8 cellular contexts compared by ENCODE assay signal in genomic region chrX:7925867-7926472, GRCh38. TPM values are rescaled to one million over a fixed set of nuclear protein-coding genes. Genes with fewer than 3 reads are reported as not detected.
A peak's percentile ranks its signal among the peaks of the same experiment; 100 is the strongest.
DNase-seq lines count a peak whose midpoint lies in the region; FAIRE-seq and TF ChIP-seq lines count a peak whose summit lies in the region.

No MANE protein-coding gene starts in this region.

- peaks cover 11% of the 10 kb centered on the region for H3K4me1 ChIP-seq in keratinocyte (ENCODE audit: control insufficient read depth, extremely low read depth, insufficient read depth, low read length)

- no peaks in the 10 kb centered on the region for H3K9me1 ChIP-seq in keratinocyte (ENCODE audit: control insufficient read depth, extremely low read depth, insufficient read depth, low read length)

- no peaks in the 10 kb centered on the region for H3K9me3 ChIP-seq in keratinocyte (ENCODE audit: control insufficient read depth, low read depth, low read length)

- H3K4me2 ChIP-seq in keratinocyte (ENCODE audit: control insufficient read depth, extremely low read depth, insufficient read depth, low read depth, low read length) = peak overlapping the region; percentile 75

- no peak overlapping the region for H2AFZ ChIP-seq in keratinocyte (ENCODE audit: control insufficient read depth, low read length)

- peaks cover 5 to 6% of the 10 kb centered on the region in 2 experiments for H3K36me3 ChIP-seq in keratinocyte (ENCODE audit: control insufficient read depth in 2 of 2, extremely low read depth in 1 of 2, insufficient read depth in 2 of 2, low read length in 2 of 2)

- no peaks in the 10 kb centered on the region for H4K20me1 ChIP-seq in keratinocyte (ENCODE audit: control insufficient read depth, extremely low read depth, insufficient read depth, low read length)

- H3K27ac ChIP-seq in keratinocyte (ENCODE audit: control insufficient read depth, insufficient read depth, low read length) = peak overlapping the region; percentile 23

- no peak overlapping the region for H3K9ac ChIP-seq in keratinocyte (ENCODE audit: control insufficient read depth, extremely low read depth, insufficient read depth, low read length)

- dilution Hi-C loops in keratinocyte (cut with MboI; ENCODE audit: extremely low pct_ligation_motif_present, low sequenced_read_pairs) = no loop called here

- H3K27me3 ChIP-seq in keratinocyte (ENCODE audit: control insufficient read depth, extremely low read depth, insufficient read depth, low read length) = no peaks in the 10 kb centered on the region

- DNase-seq in EH (ENCODE audit: low read depth) = peak; percentile 61
- DNase-seq in HCEC 1CT = peak; percentile 1
- DNase-seq in NCI-H1105 treated with DMSO at 0.1 percent for 48 hours (lab: John Stamatoyannopoulos, UW) = peak; percentile 50
- peak; percentile 12 for DNase-seq in brain pericyte (ENCODE audit: low read depth, low spot score)
- DNase-seq in keratinocyte (ENCODE audit: low read depth, low spot score) = peak; percentile 33
- peak; percentile 23 to 42 for DNase-seq in stimulated activated CD4-positive, alpha-beta T cell treated with anti-CD3 and anti-CD28 coated beads, Interleukin-2, amount 100 ng/mL, for 48 hours
- no peak for DNase-seq in NCI-H1436 (lab: John Stamatoyannopoulos, UW)

- H3K4me3 ChIP-seq in keratinocyte (ENCODE audit: control insufficient read depth in 2 of 3, extremely low read depth in 1 of 3, insufficient read depth in 2 of 3, low read depth in 1 of 3, low read length in 3 of 3) = peak overlapping the region in 2 of 3 experiments; percentile 69 to 76

- peaks cover 2% of the 10 kb centered on the region for H3K79me2 ChIP-seq in keratinocyte (ENCODE audit: control insufficient read depth, insufficient read depth, low read length)

- FAIRE-seq in TTC549 (lab: Jason Lieb, UNC) (peak; percentile 85), keratinocyte (lab: Jason Lieb, UNC) (peak; percentile 44)

- TF ChIP-seq CTCF in keratinocyte (optimal IDR thresholded peaks at IDR 0.05 in 1 of 3, IDR thresholded peaks at IDR 0.05 in 1 of 3, conservative IDR thresholded peaks at IDR 0.05 in 1 of 3; ENCODE audit: extremely low read depth in 1 of 3, insufficient read depth in 2 of 3, low read length in 3 of 3) = peak; percentile 83 to 84 (median 84)

RNA-seq across cellular contexts. Expression of gene PNPLA4, which starts 1.2 kb away (rescaled TPM):
- polyA plus RNA-seq in keratinocyte = 34.5 to 39.6 TPM (median 35.9 TPM) in 3 replicates
- polyA plus RNA-seq in keratinocyte (2011; ENCODE audit: low read depth) = 14.1 TPM
- 47.9 and 48.4 TPM in 2 replicates for polyA plus RNA-seq in keratinocyte (2011; cell fraction: cytosol; rRNA removed)
- polyA plus RNA-seq in keratinocyte (2011; cell fraction: nucleus; rRNA removed) = 15.1 and 19.2 TPM in 2 replicates
- 28.1 and 31.7 TPM in 2 replicates for polyA plus RNA-seq in keratinocyte (2012; ENCODE audit: low replicate concordance)
- polyA minus RNA-seq in keratinocyte = 19.1 to 26.8 TPM (median 25.0 TPM) in 3 replicates
- polyA minus RNA-seq in keratinocyte (2011; cell fraction: cytosol; rRNA and poly(A)+ RNA removed) = 13.8 TPM
- 2.0 and 6.6 TPM in 2 replicates for polyA minus RNA-seq in keratinocyte (2011; cell fraction: nucleus; rRNA and poly(A)+ RNA removed)
